In the genomic region with DNA sequence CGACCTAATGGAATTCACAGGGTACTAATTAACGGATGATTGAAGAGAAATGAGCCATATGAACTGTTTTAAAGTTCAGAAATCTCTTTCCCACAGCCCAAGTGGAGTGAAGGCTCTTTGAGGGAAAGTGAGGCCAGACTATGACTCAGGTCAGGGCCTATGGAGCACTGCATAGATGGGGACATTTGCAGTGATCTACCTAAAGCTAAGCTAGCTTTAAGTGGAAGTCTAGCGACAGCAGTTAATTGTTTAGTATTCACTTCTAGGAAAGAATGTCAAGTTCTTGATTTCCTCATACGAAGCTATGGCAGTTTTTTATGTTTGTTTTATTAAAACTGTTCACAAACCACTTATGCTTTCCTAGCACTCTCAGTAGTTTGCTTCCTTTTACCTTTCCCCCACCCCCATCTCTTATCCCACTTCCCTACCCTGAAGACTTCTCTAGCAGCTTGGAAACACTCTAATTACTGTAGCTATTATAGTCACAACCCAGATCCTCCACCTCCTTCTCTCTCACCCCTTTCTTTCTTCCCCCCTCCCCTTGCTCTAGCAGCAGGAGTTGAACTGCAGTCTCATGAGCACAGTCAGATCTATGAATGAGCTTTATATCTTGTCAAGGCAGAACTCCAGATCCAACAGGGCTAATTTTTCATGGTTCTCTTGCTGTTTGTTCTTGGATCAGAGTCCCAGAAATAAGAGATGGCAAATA, we compare ENCODE assay signal across 11 cellular contexts. TPM values are rescaled to one million over a fixed set of nuclear protein-coding genes. Genes with fewer than 3 reads are reported as not detected.
A peak's percentile ranks its signal among the peaks of the same experiment; 100 is the strongest.
DNase-seq lines count a peak whose midpoint lies in the region; ATAC-seq and TF ChIP-seq lines count a peak whose summit lies in the region.
"Had no signal": no experiment of that assay in that cellular context is flagged by ENCODE, and none has a peak within 500 bp of the region (broad histone marks: within the 10 kb centered on the region; RNA-seq: fewer than 3 reads in every experiment).

No MANE protein-coding gene starts in this region.

- H3K9me3 Mint-ChIP-seq in activated naive CD4-positive, alpha-beta T cell treated with anti-CD3 and anti-CD28 coated beads, Interleukin-2, amount 50 U/mL, for 24 hours = no peaks in the 10 kb centered on the region
- no peaks in the 10 kb centered on the region for H3K9me3 Mint-ChIP-seq in activated naive CD4-positive, alpha-beta T cell treated with anti-CD3 and anti-CD28 coated beads, Interleukin-2, amount 50 U/mL, for 72 hours
- H3K9me3 Mint-ChIP-seq in T-cell (no peaks in the 10 kb centered on the region), Caco-2 (ENCODE audit: unreplicated experiment) (no peaks in the 10 kb centered on the region)
- H3K9me3 Mint-ChIP-seq in stimulated activated naive B cell treated with anti-CD40 and anti-IgM and Interleukin-4, amounts not matched to agents 10 μg/mL and 1 μg/mL and 100 μg/mL, for 72 hours = no peaks in the 10 kb centered on the region

- intact Hi-C loops in Caco-2 (cut with micrococcal nuclease; ENCODE audit: unreplicated experiment) = no loop called here

- no peak overlapping the region for H3K4me3 ChIP-seq in Caco-2 (ENCODE audit: low read depth, low read length)

- no peaks in the 10 kb centered on the region for H3K27me3 Mint-ChIP-seq in activated naive CD4-positive, alpha-beta T cell treated with anti-CD3 and anti-CD28 coated beads, Interleukin-2, amount 50 U/mL, for 24 hours
- H3K27me3 Mint-ChIP-seq in T-cell (no peaks in the 10 kb centered on the region), Caco-2 (ENCODE audit: insufficient read depth, unreplicated experiment) (no peaks in the 10 kb centered on the region)
- no peaks in the 10 kb centered on the region for H3K27me3 Mint-ChIP-seq in stimulated activated naive B cell treated with anti-CD40 and anti-IgM and Interleukin-4, amounts not matched to agents 10 μg/mL and 1 μg/mL and 100 μg/mL, for 72 hours

- BruUV-seq in Caco-2 (replicated peaks; lab: Mats Ljungman, UMichigan) = no TSS peak

- DNase-seq in activated naive CD4-positive, alpha-beta T cell treated with anti-CD3 and anti-CD28 coated beads, Interleukin-2, amount 50 U/mL, for 72 hours (ENCODE audit: low spot score in 2 of 2) = no peak
- DNase-seq in T-cell (no peak), iPS-NIHi11 (ENCODE audit: low spot score) (peak; percentile 16), NCI-H2171 treated with DMSO at 0.1 percent for 48 hours (lab: John Stamatoyannopoulos, UW) (no peak), Caco-2 (no peak)
- DNase-seq in stimulated activated naive B cell treated with anti-CD40 and anti-IgM and Interleukin-4, amounts not matched to agents 10 μg/mL and 1 μg/mL and 100 μg/mL, for 72 hours = no peak
- DNase-seq: MM.1S, NCI-H446 treated with DMSO at 0.1 percent for 48 hours, RPMI8226 had no signal

- H3K4me1 ChIP-seq in Caco-2 = peaks cover 8% of the 10 kb centered on the region

- no peaks in the 10 kb centered on the region; the same call in 1 of the 2 replicates for H3K36me3 ChIP-seq in Caco-2 (ENCODE audit: control insufficient read depth, insufficient read depth, low read length)

- no peaks in the 10 kb centered on the region for H3K9me3 ChIP-seq in Caco-2

- peaks cover 6% of the 10 kb centered on the region for H3K36me3 Mint-ChIP-seq in activated naive CD4-positive, alpha-beta T cell treated with anti-CD3 and anti-CD28 coated beads, Interleukin-2, amount 50 U/mL, for 24 hours
- H3K36me3 Mint-ChIP-seq in activated naive CD4-positive, alpha-beta T cell treated with anti-CD3 and anti-CD28 coated beads, Interleukin-2, amount 50 U/mL, for 72 hours = peaks cover 17 to 38% of the 10 kb centered on the region in 2 donors
- H3K36me3 Mint-ChIP-seq in T-cell (peaks cover 17% of the 10 kb centered on the region), Caco-2 (ENCODE audit: insufficient read depth, unreplicated experiment) (peaks cover 27% of the 10 kb centered on the region)
- peaks cover 0 to 8% of the 10 kb centered on the region in 2 donors for H3K36me3 Mint-ChIP-seq in stimulated activated naive B cell treated with anti-CD40 and anti-IgM and Interleukin-4, amounts not matched to agents 10 μg/mL and 1 μg/mL and 100 μg/mL, for 72 hours

- ATAC-seq in activated naive CD4-positive, alpha-beta T cell treated with anti-CD3 and anti-CD28 coated beads, Interleukin-2, amount 50 U/mL, for 72 hours = no peak
- ATAC-seq in T-cell (replicated peaks in 1 of 4) (peak in 1 of 4 experiments; percentile 45), HG02610 (IDR thresholded peaks at IDR 0.05; ENCODE audit: unreplicated experiment) (no peak)
- no peak for ATAC-seq in stimulated activated naive B cell treated with anti-CD40 and anti-IgM and Interleukin-4, amounts not matched to agents 10 μg/mL and 1 μg/mL and 100 μg/mL, for 72 hours (replicated peaks)

- CTCF ChIA-PET in T-cell (lab: Charles Lee) (interaction anchor here in 1 of 2 donors (0.6 kb wide), 1 partner anchor 9 kb away, joined by 3 read pairs; no protein-coding TSS in a partner anchor), Caco-2 (lab: Charles Lee) (interaction anchor here (1.0 kb wide), 1 partner anchor 215 kb away, joined by 3 read pairs; no protein-coding TSS in a partner anchor)

- TF ChIP-seq CTCF in Caco-2 (IDR thresholded peaks at IDR 0.05; ENCODE audit: insufficient read depth in 1 of 2, low read depth in 1 of 2, low read length in 1 of 2, severe bottlenecking in 1 of 2, unreplicated experiment in 1 of 2) = no peak

- H3K4me3 Mint-ChIP-seq in activated naive CD4-positive, alpha-beta T cell treated with anti-CD3 and anti-CD28 coated beads, Interleukin-2, amount 50 U/mL, for 24 hours = peak overlapping the region; percentile 21
- H3K4me3 Mint-ChIP-seq in T-cell = peak overlapping the region in 1 of 3 donors; percentile 8
- H3K4me3 Mint-ChIP-seq in stimulated activated naive B cell treated with anti-CD40 and anti-IgM and Interleukin-4, amounts not matched to agents 10 μg/mL and 1 μg/mL and 100 μg/mL, for 72 hours = no peak overlapping the region
- no peak overlapping the region for H3K4me3 Mint-ChIP-seq in Caco-2 (ENCODE audit: unreplicated experiment)

- POLR2A ChIA-PET in T-cell (lab: Charles Lee) (interaction anchor here (0.6 kb wide), 2 partner anchors 23 to 428 kb away, joined by 3 read pairs; no protein-coding TSS in a partner anchor), Caco-2 (lab: Charles Lee) (no interaction called here)

- no peaks in the 10 kb centered on the region for H3K27me3 ChIP-seq in Caco-2 (replicated peaks; ENCODE audit: control insufficient read depth, insufficient read depth, low read length)

- H3K4me1 Mint-ChIP-seq in activated naive CD4-positive, alpha-beta T cell treated with anti-CD3 and anti-CD28 coated beads, Interleukin-2, amount 50 U/mL, for 24 hours = peaks cover 78% of the 10 kb centered on the region
- peaks cover 76 to 82% (median 77%) of the 10 kb centered on the region in 3 donors for H3K4me1 Mint-ChIP-seq in T-cell
- H3K4me1 Mint-ChIP-seq in stimulated activated naive B cell treated with anti-CD40 and anti-IgM and Interleukin-4, amounts not matched to agents 10 μg/mL and 1 μg/mL and 100 μg/mL, for 72 hours = peaks cover 22 to 34% of the 10 kb centered on the region in 2 donors
- no peaks in the 10 kb centered on the region for H3K4me1 Mint-ChIP-seq in Caco-2 (ENCODE audit: low read depth, unreplicated experiment)

- peak overlapping the region; percentile 93 for H3K27ac Mint-ChIP-seq in activated naive CD4-positive, alpha-beta T cell treated with anti-CD3 and anti-CD28 coated beads, Interleukin-2, amount 50 U/mL, for 24 hours
- H3K27ac Mint-ChIP-seq in activated naive CD4-positive, alpha-beta T cell treated with anti-CD3 and anti-CD28 coated beads, Interleukin-2, amount 50 U/mL, for 72 hours = peak overlapping the region in 1 of 2 donors; percentile 88
- H3K27ac Mint-ChIP-seq in T-cell (peak overlapping the region; percentile 12 to 83), Caco-2 (ENCODE audit: unreplicated experiment) (no peak overlapping the region)
- H3K27ac Mint-ChIP-seq in stimulated activated naive B cell treated with anti-CD40 and anti-IgM and Interleukin-4, amounts not matched to agents 10 μg/mL and 1 μg/mL and 100 μg/mL, for 72 hours = peak overlapping the region; percentile 59

RNA-seq across cellular contexts. Expression of gene ZNF609, which starts 6.2 kb away (rescaled TPM):
- 10 to 100 TPM; 35.4 to 53.0 TPM for total RNA-seq in activated naive CD4-positive, alpha-beta T cell treated with anti-CD3 and anti-CD28 coated beads, Interleukin-2, amount 50 U/mL, for 72 hours
- 10 to 100 TPM; 52.7 to 81.8 (median 59.3) TPM for total RNA-seq in T-cell
- total RNA-seq in Caco-2 (2022) = 30.1 and 34.0 TPM in 2 replicates
